In the genomic region with DNA sequence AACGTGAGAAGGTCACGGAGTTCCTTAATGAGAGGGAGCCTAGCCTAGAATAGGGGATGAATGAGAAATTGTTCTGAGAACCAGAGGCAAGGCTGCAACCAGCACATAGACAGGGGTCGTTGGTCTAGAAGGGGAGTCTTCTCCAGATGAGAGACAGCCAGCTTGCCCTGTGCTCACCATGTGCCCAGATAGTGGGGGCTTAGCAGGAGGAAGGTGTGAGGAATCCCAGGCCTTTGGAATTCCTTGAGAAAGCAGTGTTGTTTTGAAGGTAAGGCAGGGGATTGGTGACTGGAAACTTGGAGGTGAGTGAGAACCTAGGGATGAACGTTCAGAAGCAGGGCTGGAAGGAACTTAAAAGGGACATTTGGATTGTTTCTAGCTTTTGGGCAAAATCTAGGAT, we compare ENCODE assay signal across 8 cellular contexts. TPM values are rescaled to one million over a fixed set of nuclear protein-coding genes. Genes with fewer than 3 reads are reported as not detected.
DNase-seq lines count a peak whose midpoint lies in the region; TF ChIP-seq lines count a peak whose summit lies in the region.

No MANE protein-coding gene starts in this region.

- no peaks in the 10 kb centered on the region for H3K27me3 Mint-ChIP-seq in T-helper 2 cell treated with Interferon-gamma antibody and Interleukin-4, amounts not matched to agents 5 μg/mL and 100 μg/mL, for 36 hours (ENCODE audit: low read depth)
- H3K27me3 Mint-ChIP-seq in activated CD4-positive, alpha-beta memory T cell treated with anti-CD3 and anti-CD28 coated beads, Interleukin-2, amount 10 ng/mL, durations not matched to agents 7 days and 5 days = no peaks in the 10 kb centered on the region

- H3K9me3 ChIP-seq in iPS-18a (ENCODE audit: control insufficient read depth, low read depth, low read length) (no peaks in the 10 kb centered on the region), stomach (no peaks in the 10 kb centered on the region)

- TF ChIP-seq POLR2A in stomach (IDR thresholded peaks at IDR 0.05) = no peak

- peak overlapping the region; percentile 12 for H3K27ac ChIP-seq in iPS-18a (ENCODE audit: low read length)
- peak overlapping the region; percentile 64 to 93 (median 87) for H3K27ac ChIP-seq in stomach

- peaks cover 59% of the 10 kb centered on the region for H3K4me1 Mint-ChIP-seq in T-helper 2 cell treated with Interferon-gamma antibody and Interleukin-4, amounts not matched to agents 5 μg/mL and 100 μg/mL, for 36 hours (ENCODE audit: low read depth)
- H3K4me1 Mint-ChIP-seq in activated CD4-positive, alpha-beta memory T cell treated with anti-CD3 and anti-CD28 coated beads, Interleukin-2, amount 10 ng/mL, durations not matched to agents 7 days and 5 days = peaks cover 75% of the 10 kb centered on the region

- H3K9me3 Mint-ChIP-seq in T-helper 2 cell treated with Interferon-gamma antibody and Interleukin-4, amounts not matched to agents 5 μg/mL and 100 μg/mL, for 36 hours = no peaks in the 10 kb centered on the region
- H3K9me3 Mint-ChIP-seq in activated CD4-positive, alpha-beta memory T cell treated with anti-CD3 and anti-CD28 coated beads, Interleukin-2, amount 10 ng/mL, durations not matched to agents 7 days and 5 days = no peaks in the 10 kb centered on the region

- intact Hi-C loops in stomach (cut with DNase I; ENCODE audit: low total_unique reads) = no loop called here

- TF ChIP-seq EP300 in stomach (IDR thresholded peaks at IDR 0.05) = no peak

- POLR2A ChIA-PET in activated CD4-positive, alpha-beta memory T cell treated with anti-CD3 and anti-CD28 coated beads, Interleukin-2, amount 10 ng/mL, durations not matched to agents 7 days and 5 days (lab: Charles Lee) = interaction anchor here (1.0 to 2.0 kb wide), 11 partner anchors 9 to 298 kb away, joined by 3 to 14 read pairs (median 5); partner anchors contain the start of genes COX8A, MARK2 and STIP1

- WGBS in stomach, 5 donors = 12 to 22% (median 14%) methylated on average over 4 of the region's 4 CpGs

- peak overlapping the region; percentile 34 for H3K27ac Mint-ChIP-seq in T-helper 2 cell treated with Interferon-gamma antibody and Interleukin-4, amounts not matched to agents 5 μg/mL and 100 μg/mL, for 36 hours
- H3K27ac Mint-ChIP-seq in activated CD4-positive, alpha-beta memory T cell treated with anti-CD3 and anti-CD28 coated beads, Interleukin-2, amount 10 ng/mL, durations not matched to agents 7 days and 5 days = peak overlapping the region; percentile 93

- no peak overlapping the region for H3K4me3 ChIP-seq in iPS-18a (ENCODE audit: low read length)
- peak overlapping the region in 1 of 4 donors; percentile 43 for H3K4me3 ChIP-seq in stomach

- H3K4me1 ChIP-seq in iPS-18a (ENCODE audit: control insufficient read depth, low read depth, low read length) = peaks cover 30% of the 10 kb centered on the region
- H3K4me1 ChIP-seq in stomach = peaks cover 50 to 99% (median 86%) of the 10 kb centered on the region in 4 donors

- H3K4me3 Mint-ChIP-seq in T-helper 2 cell treated with Interferon-gamma antibody and Interleukin-4, amounts not matched to agents 5 μg/mL and 100 μg/mL, for 36 hours = peak overlapping the region; percentile 93
- peak overlapping the region; percentile 54 for H3K4me3 Mint-ChIP-seq in activated CD4-positive, alpha-beta memory T cell treated with anti-CD3 and anti-CD28 coated beads, Interleukin-2, amount 10 ng/mL, durations not matched to agents 7 days and 5 days

- H3K36me3 ChIP-seq in iPS-18a (ENCODE audit: control insufficient read depth, low read depth, low read length) = no peaks in the 10 kb centered on the region
- H3K36me3 ChIP-seq in stomach = peaks cover 0 to 4% (median 2%) of the 10 kb centered on the region in 4 donors

- H3K27me3 ChIP-seq in iPS-18a (ENCODE audit: control insufficient read depth, insufficient read depth, low read length) (no peaks in the 10 kb centered on the region), stomach (no peaks in the 10 kb centered on the region)

- CTCF ChIA-PET in activated CD4-positive, alpha-beta memory T cell treated with anti-CD3 and anti-CD28 coated beads, Interleukin-2, amount 10 ng/mL, durations not matched to agents 7 days and 5 days (lab: Charles Lee) = interaction anchor here (1.0 to 2.8 kb wide), 5 partner anchors 18 to 58 kb away, joined by 3 to 15 read pairs (median 8); partner anchors contain the start of gene MARK2

- H3K9ac ChIP-seq in iPS-18a (ENCODE audit: low read length) = no peak overlapping the region

- H3K36me3 Mint-ChIP-seq in T-helper 2 cell treated with Interferon-gamma antibody and Interleukin-4, amounts not matched to agents 5 μg/mL and 100 μg/mL, for 36 hours (ENCODE audit: low read depth) = peaks cover 30% of the 10 kb centered on the region
- peaks cover 37% of the 10 kb centered on the region for H3K36me3 Mint-ChIP-seq in activated CD4-positive, alpha-beta memory T cell treated with anti-CD3 and anti-CD28 coated beads, Interleukin-2, amount 10 ng/mL, durations not matched to agents 7 days and 5 days (ENCODE audit: low read depth)

- no peak for DNase-seq in T-helper 2 cell treated with Interferon-gamma antibody and Interleukin-4, amounts not matched to agents 5 μg/mL and 100 μg/mL, for 36 hours (ENCODE audit: low spot score)
- no peak for DNase-seq in T-helper 2 cell
- DNase-seq in activated CD4-positive, alpha-beta memory T cell treated with anti-CD3 and anti-CD28 coated beads, Interleukin-2, amount 10 ng/mL, durations not matched to agents 7 days and 5 days = no peak
- no peak for DNase-seq in stomach
- DNase-seq in DMS79 treated with DMSO at 0.1 percent for 48 hours (lab: John Stamatoyannopoulos, UW) = no peak
- no peak for DNase-seq in NCI-H82 treated with DMSO at 0.1 percent for 48 hours (lab: John Stamatoyannopoulos, UW; ENCODE audit: unreplicated experiment)
- DNase-seq in AG08395 (ENCODE audit: low spot score) = no peak

- peak in 1 of 7 experiments; percentile 9 for TF ChIP-seq CTCF in stomach (IDR thresholded peaks at IDR 0.05)

RNA-seq across cellular contexts. Expression of gene RCOR2, which starts 29.4 kb away (rescaled TPM):
- not detected for total RNA-seq in activated CD4-positive, alpha-beta memory T cell treated with anti-CD3 and anti-CD28 coated beads, Interleukin-2, amount 10 ng/mL, durations not matched to agents 7 days and 5 days
- 1 to 10 TPM in 1 of 5 donors, under 1 TPM in 1, not detected in 3; 0.58 to 1.1 TPM for total RNA-seq in stomach
- 1 to 10 TPM in 1 of 3 donors, under 1 TPM in 2; 0.35 to 1.6 (median 0.92) TPM for polyA plus RNA-seq in stomach

RNA-seq across cellular contexts. Expression of gene MARK2, which starts 48.7 kb away (rescaled TPM):
- total RNA-seq in activated CD4-positive, alpha-beta memory T cell treated with anti-CD3 and anti-CD28 coated beads, Interleukin-2, amount 10 ng/mL, durations not matched to agents 7 days and 5 days = 10 to 100 TPM; 48.7 to 54.2 TPM
- 100 to 1,000 TPM in 1 of 5 donors, 10 to 100 TPM in 4; 13.8 to 128 (median 34.8) TPM for total RNA-seq in stomach
- polyA plus RNA-seq in stomach = 10 to 100 TPM in 2 of 3 donors, 1 to 10 TPM in 1; 8.8 to 18.2 (median 13.9) TPM

RNA-seq across cellular contexts. Expression of gene NAA40, which starts 51.2 kb away (rescaled TPM):
- total RNA-seq in activated CD4-positive, alpha-beta memory T cell treated with anti-CD3 and anti-CD28 coated beads, Interleukin-2, amount 10 ng/mL, durations not matched to agents 7 days and 5 days = 10 to 100 TPM; 28.9 to 31.1 TPM
- total RNA-seq in stomach = 10 to 100 TPM in 3 of 5 donors, 1 to 10 TPM in 2; 4.3 to 71.4 (median 14.9) TPM
- 1 to 10 TPM; 4.9 to 8.0 (median 5.8) TPM for polyA plus RNA-seq in stomach
